In the genomic region with DNA sequence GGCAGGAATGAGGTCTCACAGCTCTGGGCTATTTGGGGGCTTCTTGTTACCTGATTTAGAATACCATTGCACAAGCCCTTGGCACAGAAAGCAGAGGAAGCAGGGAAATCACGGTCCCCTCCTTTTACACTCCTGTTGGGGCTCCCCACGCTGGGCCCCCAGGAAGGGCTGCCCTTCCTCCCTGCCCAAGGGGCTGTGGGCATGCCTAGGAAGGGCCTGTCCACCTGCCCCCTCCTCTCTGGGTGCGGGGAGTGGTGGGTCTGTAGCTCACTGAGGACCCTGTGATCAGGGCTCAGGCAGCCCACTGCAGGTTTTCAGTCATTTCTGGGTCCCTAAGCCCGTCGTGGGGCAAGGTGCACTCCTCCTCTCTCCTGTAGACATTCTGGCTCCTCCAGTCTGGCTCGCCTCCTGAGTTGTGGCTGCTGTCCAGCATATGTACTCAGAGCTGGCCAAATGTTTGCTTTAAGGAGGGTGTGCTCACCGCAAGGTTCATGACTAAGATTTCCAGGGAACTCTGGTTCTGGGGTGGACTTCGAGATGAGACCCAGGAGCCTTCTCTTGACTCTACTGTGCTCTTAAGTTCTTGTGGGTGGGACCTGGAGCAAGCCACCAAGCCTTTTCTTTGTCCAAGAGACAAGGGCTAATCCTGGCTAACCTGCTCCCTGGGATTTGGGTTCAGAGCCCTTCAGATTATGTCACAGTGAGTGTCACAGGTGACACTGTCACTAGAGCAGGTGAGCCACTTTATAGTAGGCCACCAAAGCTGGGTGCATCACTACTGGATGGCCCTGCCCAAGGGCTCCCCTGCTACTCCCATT, we compare ENCODE assay signal across 9 cellular contexts. TPM values are rescaled to one million over a fixed set of nuclear protein-coding genes. Genes with fewer than 3 reads are reported as not detected.
DNase-seq lines count a peak whose midpoint lies in the region; ATAC-seq and TF ChIP-seq lines count a peak whose summit lies in the region.
"Had no signal": no experiment of that assay in that cellular context is flagged by ENCODE, and none has a peak within 500 bp of the region (broad histone marks: within the 10 kb centered on the region; RNA-seq: fewer than 3 reads in every experiment).

No MANE protein-coding gene starts in this region.

- H3K9me3 Mint-ChIP-seq in naive thymus-derived CD4-positive, alpha-beta T cell, result no peaks in the 10 kb centered on the region

- peak overlapping the region in 28 of 59 donors; percentile 2 to 84 (median 52) for H3K27ac ChIP-seq in dorsolateral prefrontal cortex
- peak overlapping the region; percentile 57 for H3K27ac ChIP-seq in naive thymus-derived CD4-positive, alpha-beta T cell (ENCODE audit: low read depth, low read length)

- intact Hi-C loops in dorsolateral prefrontal cortex (cut with DNase I), result no loop called here
- intact Hi-C loops in naive thymus-derived CD4-positive, alpha-beta T cell (cut with micrococcal nuclease), result loop anchor here in 1 of 2 donors (2.0 kb wide), 1 partner anchor 42 kb away; no protein-coding TSS in a partner anchor

- peaks cover 0 to 36% (median 0%) of the 10 kb centered on the region in 3 experiments for H3K36me3 ChIP-seq in naive thymus-derived CD4-positive, alpha-beta T cell (ENCODE audit: control insufficient read depth in 2 of 3, insufficient read depth in 3 of 3, low read length in 3 of 3)

- H3K27me3 ChIP-seq in dorsolateral prefrontal cortex, result no peaks in the 10 kb centered on the region
- H3K27me3 ChIP-seq in naive thymus-derived CD4-positive, alpha-beta T cell (ENCODE audit: control insufficient read depth in 2 of 2, insufficient read depth in 2 of 2, low read length in 2 of 2), result no peaks in the 10 kb centered on the region

- H3K4me1 Mint-ChIP-seq in naive thymus-derived CD4-positive, alpha-beta T cell, result peaks cover 44 to 77% (median 64%) of the 10 kb centered on the region in 7 donors

- CTCF ChIA-PET in naive thymus-derived CD4-positive, alpha-beta T cell (lab: Charles Lee), result no interaction called here

- H3K9me3 ChIP-seq in naive thymus-derived CD4-positive, alpha-beta T cell (ENCODE audit: control insufficient read depth in 2 of 3, low read length in 3 of 3), result no peaks in the 10 kb centered on the region

- H3K4me3 Mint-ChIP-seq in naive thymus-derived CD4-positive, alpha-beta T cell, result peak overlapping the region in 9 of 10 donors; percentile 21 to 83 (median 73)

- no peaks in the 10 kb centered on the region for H3K27me3 Mint-ChIP-seq in naive thymus-derived CD4-positive, alpha-beta T cell

- POLR2A ChIA-PET in naive thymus-derived CD4-positive, alpha-beta T cell (lab: Charles Lee), result interaction anchor here (1.0 to 10.2 kb wide), 5 partner anchors 9 to 42 kb away, joined by 3 to 65 read pairs (median 4); no protein-coding TSS in a partner anchor

- no peak for ATAC-seq in naive thymus-derived CD4-positive, alpha-beta T cell

- peak overlapping the region; percentile 83 to 98 (median 94) for H3K27ac Mint-ChIP-seq in naive thymus-derived CD4-positive, alpha-beta T cell

- DNase-seq in AG09319 (ENCODE audit: extremely low read depth, low read depth) (peak; percentile 59), NCI-H1092 treated with DMSO at 0.1 percent for 48 hours (lab: John Stamatoyannopoulos, UW) (peak; percentile 55), dorsolateral prefrontal cortex (peak in 6 of 10 donors; percentile 30 to 82 (median 56)), NCI-H1436 (lab: John Stamatoyannopoulos, UW) (no peak), COLO829 (ENCODE audit: low spot score) (no peak), NCI-H524 treated with DMSO at 0.1 percent for 48 hours (lab: John Stamatoyannopoulos, UW) (no peak)
- no peak for DNase-seq in naive thymus-derived CD4-positive, alpha-beta T cell
- no peak for DNase-seq in activated CD4-positive, alpha-beta T cell treated with anti-CD3 and anti-CD28 coated beads, Interleukin-2, amount 50 U/mL, for 1 hour
- DNase-seq: activated T-cell treated with anti-CD3 and anti-CD28 coated beads, Interleukin-2, amount 50 U/mL, for 1 hour had no signal

- H3K4me1 ChIP-seq in naive thymus-derived CD4-positive, alpha-beta T cell (ENCODE audit: control insufficient read depth in 2 of 2, insufficient read depth in 2 of 2, low read length in 2 of 2), result peaks cover 12 to 48% of the 10 kb centered on the region in 2 donors

- H3K4me3 ChIP-seq in dorsolateral prefrontal cortex, result no peak overlapping the region
- no peak overlapping the region for H3K4me3 ChIP-seq in naive thymus-derived CD4-positive, alpha-beta T cell (ENCODE audit: low read length)

- peaks cover 0 to 20% (median 16%) of the 10 kb centered on the region in 5 donors for H3K36me3 Mint-ChIP-seq in naive thymus-derived CD4-positive, alpha-beta T cell

- no peak for TF ChIP-seq CTCF in AG09319 (IDR thresholded peaks at IDR 0.05; ENCODE audit: low read depth, low read length)
- TF ChIP-seq CTCF in dorsolateral prefrontal cortex (IDR thresholded peaks at IDR 0.05 in 54 of 56, conservative IDR thresholded peaks at IDR 0.05 in 2 of 56; ENCODE audit: low read depth in 1 of 56, partially characterized antibody in 56 of 56), result no peak

RNA-seq across cellular contexts. Expression of a gene that starts 56.0 kb away (rescaled TPM):
- 1 to 10 TPM in 27 of 120 experiments, under 1 TPM in 86, not detected in 7; 0.20 to 2.4 (median 0.75) TPM for total RNA-seq in dorsolateral prefrontal cortex
- total RNA-seq in naive thymus-derived CD4-positive, alpha-beta T cell, result under 1 TPM in 1 of 5 experiments, not detected in 4; 0.44 TPM
- under 1 TPM in 1 of 2 donors, not detected in 1; 0.47 TPM for polyA plus RNA-seq in naive thymus-derived CD4-positive, alpha-beta T cell

Comparison
In these comparisons a context has a peak if more than half of its experiments do, and no peak if none do; other contexts are left out.
1. DNase-seq: peak in AG09319 (single experiment), NCI-H1092 treated with DMSO at 0.1 percent for 48 hours (single experiment) and dorsolateral prefrontal cortex (6 of 10); none in naive thymus-derived CD4-positive, alpha-beta T cell (0 of 9), NCI-H1436 (single experiment), COLO829 (single experiment), NCI-H524 treated with DMSO at 0.1 percent for 48 hours (single experiment) and activated CD4-positive, alpha-beta T cell treated with anti-CD3 and anti-CD28 coated beads, Interleukin-2, amount 50 U/mL, for 1 hour (single experiment).